Comparison of ENCODE assay signal across 10 cellular contexts in genomic region chr18:7617738-7618422, GRCh38. TPM values are rescaled to one million over a fixed set of nuclear protein-coding genes. Genes with fewer than 3 reads are reported as not detected.
DNase-seq lines count a peak whose midpoint lies in the region; ATAC-seq and TF ChIP-seq lines count a peak whose summit lies in the region.
"Had no signal": no experiment of that assay in that cellular context is flagged by ENCODE, and none has a peak within 500 bp of the region (broad histone marks: within the 10 kb centered on the region; RNA-seq: fewer than 3 reads in every experiment).

No MANE protein-coding gene starts in this region.

- TF ChIP-seq CTCF in colonic mucosa (IDR thresholded peaks at IDR 0.05) = no peak
- TF ChIP-seq CTCF in right lobe of liver (IDR thresholded peaks at IDR 0.05) = no peak

- no peak overlapping the region for H3K27ac ChIP-seq in colonic mucosa
- H3K27ac ChIP-seq in right lobe of liver = peak overlapping the region in 2 of 3 donors; percentile 20 to 49

- H3K4me1 ChIP-seq in colonic mucosa (no peaks in the 10 kb centered on the region), right lobe of liver (peaks cover 0 to 26% (median 0%) of the 10 kb centered on the region in 4 donors)

- H3K9ac ChIP-seq in colonic mucosa (ENCODE audit: low read depth in 2 of 2, low read length in 2 of 2) = no peak overlapping the region

- no peaks in the 10 kb centered on the region for H3K9me3 ChIP-seq in colonic mucosa
- H3K9me3 ChIP-seq in right lobe of liver = no peaks in the 10 kb centered on the region

- WGBS in right lobe of liver (ENCODE audit: insufficient coverage, low coverage, low lambda C conversion rate, missing lambda C conversion rate) = 14% methylated on average over 7 of the region's 7 CpGs

- H3K36me3 ChIP-seq in colonic mucosa (no peaks in the 10 kb centered on the region), right lobe of liver (no peaks in the 10 kb centered on the region)

- intact Hi-C loops in colonic mucosa (cut with DNase I) = no loop called here
- intact Hi-C loops in right lobe of liver (cut with DNase I) = no loop called here

- TF ChIP-seq POLR2A in right lobe of liver (IDR thresholded peaks at IDR 0.05) = no peak

- DNase-seq in HCEC 1CT (peak; percentile 82), colonic mucosa (peak; percentile 32), right lobe of liver (peak in 2 of 3 donors; percentile 38 to 82), stromal cell of bone marrow (ENCODE audit: low read depth) (peak; percentile 75), SIG-M5 treated with dmso at 0.1 percent for 504 hours (lab: John Stamatoyannopoulos, UW; ENCODE audit: unreplicated experiment) (no peak)
- DNase-seq in activated CD4-positive, CD25-positive, alpha-beta regulatory T cell (lab: John Stamatoyannopoulos, UW) = no peak
- DNase-seq: activated naive CD4-positive, alpha-beta T cell treated with anti-CD3 and anti-CD28 coated beads, Interleukin-2, amount 50 U/mL, for 16 hours; NCI-H446 treated with DMSO at 0.1 percent for 48 hours had no signal

- H3K4me3 ChIP-seq in colonic mucosa = no peak overlapping the region
- peak overlapping the region in 2 of 3 donors; percentile 21 to 31 for H3K4me3 ChIP-seq in right lobe of liver

- no peaks in the 10 kb centered on the region for H3K27me3 ChIP-seq in colonic mucosa
- H3K27me3 ChIP-seq in right lobe of liver = no peaks in the 10 kb centered on the region

- peak; percentile 90 to 92 (median 91) for ATAC-seq in right lobe of liver
- ATAC-seq in GM21423 (IDR thresholded peaks at IDR 0.05; ENCODE audit: unreplicated experiment) = no peak
- ATAC-seq in HG03520 (IDR thresholded peaks at IDR 0.05; ENCODE audit: unreplicated experiment) = no peak

RNA-seq across cellular contexts. Expression of gene PTPRM, which starts 50.8 kb away (rescaled TPM):
- total RNA-seq in colonic mucosa (10 to 100 TPM in 1 of 2 donors, 1 to 10 TPM in 1; 8.1 to 13.9 TPM), right lobe of liver (10 to 100 TPM; 15.1 to 45.7 (median 26.5) TPM)

Comparison
In these comparisons a context has a peak if more than half of its experiments do, and no peak if none do; other contexts are left out.
1. DNase-seq: peak in HCEC 1CT (single experiment), colonic mucosa (single experiment), right lobe of liver (2 of 3) and stromal cell of bone marrow (single experiment); none in SIG-M5 treated with dmso at 0.1 percent for 504 hours (single experiment) and activated CD4-positive, CD25-positive, alpha-beta regulatory T cell (0 of 4).
2. ATAC-seq: peak in right lobe of liver (4 of 4); none in GM21423 (single experiment) and HG03520 (single experiment).